1 cellular context compared by ENCODE assay signal in genomic region chr11:119205574-119206511, GRCh38.
TF ChIP-seq lines count a peak whose summit lies in the region.

Gene CBL, plus strand, starts transcription at chr11:119206339. Its CDS starts 79 bp downstream, at chr11:119206418.

TF ChIP-seq in K562, 482 proteins besides CTCF, POLR2A, EP300 and RAD21 (continued from another document and continues in another):
- peak; percentile 29; the same call in 1 of the 2 replicates for TF ChIP-seq ZNF592 (IDR thresholded peaks at IDR 0.05)
- no peak for TF ChIP-seq MED1 (CRISPR knock-in tag; IDR thresholded peaks at IDR 0.05; ENCODE audit: borderline replicate concordance)
- 0 out of 4 replicates have a peak, but pooled peaks of 1 of the 2 experiments have one; percentile 22 for TF ChIP-seq UBTF (IDR thresholded peaks at IDR 0.05; ENCODE audit: borderline replicate concordance in 1 of 2, low read depth in 2 of 2, low read length in 2 of 2)
- TF ChIP-seq ZNF696 (CRISPR knock-in tag; conservative IDR thresholded peaks at IDR 0.05), result no peak
- TF ChIP-seq KLF6 (CRISPR knock-in tag; IDR thresholded peaks at IDR 0.05; ENCODE audit: borderline replicate concordance), result 0 out of 2 replicates have a peak, but pooled peaks have one; percentile 35
- peak in 1 of 2 experiments; percentile 76; a peak in 2 of 4 replicates for TF ChIP-seq ZNF639 (CRISPR knock-in tag; conservative IDR thresholded peaks at IDR 0.05 in 1 of 2, IDR thresholded peaks at IDR 0.05 in 1 of 2)
- 0 out of 2 replicates have a peak, but pooled peaks have one; percentile 33 for TF ChIP-seq MXI1 (IDR thresholded peaks at IDR 0.05; ENCODE audit: low read depth, low read length)
- TF ChIP-seq MTA2 (IDR thresholded peaks at IDR 0.05; ENCODE audit: low read depth), result no peak
- TF ChIP-seq E2F6 (IDR thresholded peaks at IDR 0.05; ENCODE audit: borderline replicate concordance in 1 of 2, extremely low read depth in 1 of 2, insufficient read depth in 1 of 2, insufficient read length in 1 of 2, low read depth in 1 of 2, low read length in 1 of 2, poor library complexity in 1 of 2, severe bottlenecking in 1 of 2), result peak in 1 of 2 experiments; percentile 57
- peak; percentile 42; the same call in 1 of the 2 replicates for TF ChIP-seq CHD2 (IDR thresholded peaks at IDR 0.05; ENCODE audit: low read depth, low read length)
- no peak for TF ChIP-seq FOXA3 (CRISPR knock-in tag; conservative IDR thresholded peaks at IDR 0.05 in 1 of 2, IDR thresholded peaks at IDR 0.05 in 1 of 2)
- TF ChIP-seq SIN3B (IDR thresholded peaks at IDR 0.05; ENCODE audit: low read depth), result peak; percentile 56
- TF ChIP-seq NR2C1 (IDR thresholded peaks at IDR 0.05), result peak; percentile 26; the same call in 1 of the 2 replicates
- no peak for TF ChIP-seq NR2C1 (tag; IDR thresholded peaks at IDR 0.05)
- no peak for TF ChIP-seq MLX (CRISPR knock-in tag; conservative IDR thresholded peaks at IDR 0.05)
- peak in 1 of 2 experiments; percentile 84; a peak in 1 of 4 replicates for TF ChIP-seq SIN3A (IDR thresholded peaks at IDR 0.05; ENCODE audit: borderline replicate concordance in 2 of 2, control insufficient read depth in 1 of 2, low read depth in 2 of 2, low read length in 2 of 2)
- peak; percentile 64; the same call in 1 of the 2 replicates for TF ChIP-seq SP1 (CRISPR knock-in tag; IDR thresholded peaks at IDR 0.05)
- TF ChIP-seq CBX1 (IDR thresholded peaks at IDR 0.05; ENCODE audit: low read depth), result no peak; the same call in 1 of the 2 replicates
- no peak for TF ChIP-seq ZNF232 (CRISPR knock-in tag; IDR thresholded peaks at IDR 0.05)
- TF ChIP-seq ZFX (CRISPR knock-in tag; IDR thresholded peaks at IDR 0.05), result peak; percentile 77
- TF ChIP-seq HNRNPL (IDR thresholded peaks at IDR 0.05; ENCODE audit: low read depth, low read length), result 0 out of 2 replicates have a peak, but pooled peaks have one; percentile 28
- TF ChIP-seq SOX6 (IDR thresholded peaks at IDR 0.05), result no peak
- TF ChIP-seq MAFG (tag; conservative IDR thresholded peaks at IDR 0.05), result no peak
- TF ChIP-seq E2F8 (IDR thresholded peaks at IDR 0.05; ENCODE audit: low read depth, partially characterized antibody), result peak; percentile 50
- TF ChIP-seq BRCA1 (IDR thresholded peaks at IDR 0.05), result no peak
- no peak for TF ChIP-seq BRCA1 (CRISPR knock-in tag; IDR thresholded peaks at IDR 0.05)
- no peak for TF ChIP-seq MEF2A (IDR thresholded peaks at IDR 0.05; ENCODE audit: control insufficient read depth, low read depth, low read length)
- peak; percentile 8 for TF ChIP-seq MEIS2 (IDR thresholded peaks at IDR 0.05; ENCODE audit: partially characterized antibody)
- peak; percentile 56 for TF ChIP-seq ETS1 (conservative IDR thresholded peaks at IDR 0.05; ENCODE audit: control insufficient read depth, low read depth, low read length)
- no peak; the same call in 1 of the 2 replicates for TF ChIP-seq NCOR1 (IDR thresholded peaks at IDR 0.05)
- 0 out of 2 replicates have a peak, but pooled peaks have one; percentile 11 for TF ChIP-seq TAF7 (tag; IDR thresholded peaks at IDR 0.05)
- TF ChIP-seq PHF8 (IDR thresholded peaks at IDR 0.05; ENCODE audit: borderline replicate concordance, low read length), result peak; percentile 72; the same call in 1 of the 2 replicates
- no peak for TF ChIP-seq NFIX (CRISPR knock-in tag; IDR thresholded peaks at IDR 0.05; ENCODE audit: low read depth)
- TF ChIP-seq NKRF (IDR thresholded peaks at IDR 0.05; ENCODE audit: borderline replicate concordance), result no peak
- no peak for TF ChIP-seq ZNF140 (CRISPR knock-in tag; IDR thresholded peaks at IDR 0.05)
- TF ChIP-seq SMARCA5 (IDR thresholded peaks at IDR 0.05), result no peak
- no peak for TF ChIP-seq CREB1 (IDR thresholded peaks at IDR 0.05)
- TF ChIP-seq CREB1 (CRISPR knock-in tag; IDR thresholded peaks at IDR 0.05), result peak; percentile 52; the same call in 1 of the 2 replicates
- TF ChIP-seq NCOA1 (IDR thresholded peaks at IDR 0.05; ENCODE audit: low read depth), result no peak
- TF ChIP-seq ZZZ3 (IDR thresholded peaks at IDR 0.05), result no peak
- TF ChIP-seq SMARCA4 (IDR thresholded peaks at IDR 0.05), result 0 out of 2 replicates have a peak, but pooled peaks have one; percentile 36
- 0 out of 4 replicates have a peak, but pooled peaks of 1 of the 2 experiments have one; percentile 21 for TF ChIP-seq RCOR1 (IDR thresholded peaks at IDR 0.05; ENCODE audit: borderline replicate concordance in 1 of 2, low read depth in 2 of 2, low read length in 2 of 2)
- TF ChIP-seq THAP7 (CRISPR knock-in tag; IDR thresholded peaks at IDR 0.05), result no peak
- TF ChIP-seq TAF1 (IDR thresholded peaks at IDR 0.05; ENCODE audit: control insufficient read depth, extremely low read depth, insufficient read depth, low read length, severe bottlenecking), result peak; percentile 23
- TF ChIP-seq MTA3 (IDR thresholded peaks at IDR 0.05; ENCODE audit: borderline replicate concordance), result 0 out of 2 replicates have a peak, but pooled peaks have one; percentile 56
